In genomic region chr2:203662963-203663362, GRCh38 we compare ENCODE assay signal across 15 cellular contexts. TPM values are rescaled to one million over a fixed set of nuclear protein-coding genes. Genes with fewer than 3 reads are reported as not detected.
"Had no signal": no experiment of that assay in that cellular context is flagged by ENCODE, and none has a peak within 500 bp of the region (broad histone marks: within the 10 kb centered on the region; RNA-seq: fewer than 3 reads in every experiment).

No MANE protein-coding gene starts in this region.

- H3K9me3 ChIP-seq: colonic mucosa, sigmoid colon, tibial nerve, vagina had no signal

- DNase-seq: activated CD4-positive, alpha-beta T cell treated with anti-CD3 and anti-CD28 coated beads for 4 hours; activated CD8-positive, alpha-beta memory T cell treated with anti-CD3 and anti-CD28 coated beads, Interleukin-2, amount 50 U/mL, for 48 hours; activated CD8-positive, alpha-beta T cell treated with anti-CD3 and anti-CD28 coated beads for 36 hours; activated naive CD4-positive, alpha-beta T cell treated with anti-CD3 and anti-CD28 coated beads for 36 hours; colonic mucosa; effector CD8-positive, alpha-beta T cell; hypothalamus; natural killer cell; sigmoid colon; stimulated activated CD4-positive, alpha-beta T cell treated with anti-CD3 and anti-CD28 coated beads, Interleukin-2, amount 100 ng/mL, for 24 hours; stimulated activated naive B cell treated with anti-CD40 and anti-IgM and Interleukin-4, amounts not matched to agents 10 μg/mL and 1 μg/mL and 100 μg/mL, for 72 hours had no signal

- H3K27ac Mint-ChIP-seq: activated CD8-positive, alpha-beta T cell treated with anti-CD3 and anti-CD28 coated beads for 36 hours; activated naive CD4-positive, alpha-beta T cell treated with anti-CD3 and anti-CD28 coated beads for 36 hours; natural killer cell; stimulated activated naive B cell treated with anti-CD40 and anti-IgM and Interleukin-4, amounts not matched to agents 10 μg/mL and 1 μg/mL and 100 μg/mL, for 72 hours had no signal

- H3K27me3 ChIP-seq: colonic mucosa, sigmoid colon, tibial nerve, vagina had no signal

- H3K27me3 Mint-ChIP-seq: activated CD8-positive, alpha-beta T cell treated with anti-CD3 and anti-CD28 coated beads for 36 hours had no signal

- H3K4me3 Mint-ChIP-seq: activated CD8-positive, alpha-beta T cell treated with anti-CD3 and anti-CD28 coated beads for 36 hours; activated naive CD4-positive, alpha-beta T cell treated with anti-CD3 and anti-CD28 coated beads for 36 hours; natural killer cell; stimulated activated naive B cell treated with anti-CD40 and anti-IgM and Interleukin-4, amounts not matched to agents 10 μg/mL and 1 μg/mL and 100 μg/mL, for 72 hours had no signal

- H3K4me1 Mint-ChIP-seq: natural killer cell had no signal

- H3K4me1 ChIP-seq: colonic mucosa, sigmoid colon, tibial nerve, vagina had no signal

- H3K4me3 ChIP-seq: colonic mucosa, lung, sigmoid colon, tibial nerve, vagina had no signal

- H3K36me3 ChIP-seq: colonic mucosa, sigmoid colon, tibial nerve, vagina had no signal

- H3K27ac ChIP-seq: colonic mucosa, sigmoid colon, tibial nerve, vagina had no signal

- H3K36me3 Mint-ChIP-seq: natural killer cell; stimulated activated naive B cell treated with anti-CD40 and anti-IgM and Interleukin-4, amounts not matched to agents 10 μg/mL and 1 μg/mL and 100 μg/mL, for 72 hours had no signal

- H3K9me3 Mint-ChIP-seq: activated CD8-positive, alpha-beta T cell treated with anti-CD3 and anti-CD28 coated beads for 36 hours; activated naive CD4-positive, alpha-beta T cell treated with anti-CD3 and anti-CD28 coated beads for 36 hours; natural killer cell had no signal

- ATAC-seq: activated CD8-positive, alpha-beta T cell treated with anti-CD3 and anti-CD28 coated beads for 36 hours; natural killer cell; stimulated activated naive B cell treated with anti-CD40 and anti-IgM and Interleukin-4, amounts not matched to agents 10 μg/mL and 1 μg/mL and 100 μg/mL, for 72 hours had no signal

RNA-seq across cellular contexts. Expression of gene CD28, which starts 43.5 kb away (rescaled TPM):
- total RNA-seq: epithelial cell of proximal tubule had no signal
